In the genomic region with DNA sequence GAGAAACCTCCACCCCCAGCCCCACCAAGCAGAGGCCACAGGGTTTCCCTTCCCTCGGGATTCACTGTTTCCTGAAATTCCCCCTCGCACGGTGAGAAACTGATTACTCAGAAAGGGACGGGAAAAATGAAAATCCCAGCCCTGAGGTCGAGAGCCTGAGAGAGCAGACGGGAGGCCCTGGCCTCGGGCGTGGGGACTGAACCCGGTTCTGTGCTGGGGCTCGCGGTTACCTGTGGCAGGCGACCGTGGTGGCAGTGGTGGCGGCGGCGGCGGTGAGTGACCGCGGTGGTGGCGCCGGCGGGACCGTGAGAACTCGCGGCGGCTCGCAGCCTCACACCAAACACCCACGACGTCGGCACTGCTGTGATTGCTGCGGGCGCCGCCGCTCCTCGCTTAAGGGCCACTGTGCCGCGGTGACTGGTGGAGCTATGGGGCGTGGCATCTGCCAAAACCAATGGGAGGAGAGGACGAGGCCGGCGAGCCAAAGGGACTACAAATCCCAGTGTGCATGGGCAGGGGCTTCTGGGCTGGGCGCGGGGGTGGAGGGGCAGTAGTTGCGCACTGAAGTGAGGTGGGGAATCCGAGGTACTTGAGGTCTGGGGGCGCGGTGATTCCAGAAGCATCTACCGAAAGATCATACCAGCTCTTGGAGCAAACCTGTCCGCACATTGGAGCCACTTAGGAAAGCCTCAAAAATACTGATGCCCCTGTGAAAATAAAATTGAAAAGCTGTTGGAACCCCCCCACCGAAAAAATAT, we compare ENCODE assay signal across 2 cellular contexts.
TF ChIP-seq lines count a peak whose summit lies in the region.

A gene (minus strand): TSS at position 369 of the 758 bp plus-strand sequence. CDS start 15,841 bp downstream, outside the sequence.

TF ChIP-seq in HEK293, 187 proteins besides CTCF, POLR2A, EP300 and RAD21 (continued from another document and continues in another):
- TF ChIP-seq, protein P1, sequence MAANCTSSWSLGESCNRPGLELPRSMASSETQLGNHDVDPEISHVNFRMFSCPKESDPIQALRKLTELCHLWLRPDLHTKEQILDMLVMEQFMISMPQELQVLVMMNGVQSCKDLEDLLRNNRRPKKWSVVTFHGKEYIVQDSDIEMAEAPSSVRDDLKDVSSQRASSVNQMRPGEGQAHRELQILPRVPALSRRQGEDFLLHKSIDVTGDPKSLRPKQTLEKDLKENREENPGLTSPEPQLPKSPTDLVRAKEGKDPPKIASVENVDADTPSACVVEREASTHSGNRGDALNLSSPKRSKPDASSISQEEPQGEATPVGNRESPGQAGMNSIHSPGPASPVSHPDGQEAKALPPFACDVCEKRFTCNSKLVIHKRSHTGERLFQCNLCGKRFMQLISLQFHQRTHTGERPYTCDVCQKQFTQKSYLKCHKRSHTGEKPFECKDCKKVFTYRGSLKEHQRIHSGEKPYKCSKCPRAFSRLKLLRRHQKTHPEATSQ (tag by site-specific recombination; IDR thresholded peaks at IDR 0.05): no peak
- TF ChIP-seq ZNF223 (tag by site-specific recombination; IDR thresholded peaks at IDR 0.05): peak; percentile 82
- no peak for TF ChIP-seq WT1 (tag by site-specific recombination; IDR thresholded peaks at IDR 0.05)
- no peak for TF ChIP-seq ZNF621 (tag by site-specific recombination; IDR thresholded peaks at IDR 0.05)
- peak; percentile 83 for TF ChIP-seq EGR2 (tag by site-specific recombination; IDR thresholded peaks at IDR 0.05; ENCODE audit: low read depth)
- no peak for TF ChIP-seq HOXD13 (CRISPR knock-in tag; IDR thresholded peaks at IDR 0.05; ENCODE audit: borderline replicate concordance)
- TF ChIP-seq, protein P2, sequence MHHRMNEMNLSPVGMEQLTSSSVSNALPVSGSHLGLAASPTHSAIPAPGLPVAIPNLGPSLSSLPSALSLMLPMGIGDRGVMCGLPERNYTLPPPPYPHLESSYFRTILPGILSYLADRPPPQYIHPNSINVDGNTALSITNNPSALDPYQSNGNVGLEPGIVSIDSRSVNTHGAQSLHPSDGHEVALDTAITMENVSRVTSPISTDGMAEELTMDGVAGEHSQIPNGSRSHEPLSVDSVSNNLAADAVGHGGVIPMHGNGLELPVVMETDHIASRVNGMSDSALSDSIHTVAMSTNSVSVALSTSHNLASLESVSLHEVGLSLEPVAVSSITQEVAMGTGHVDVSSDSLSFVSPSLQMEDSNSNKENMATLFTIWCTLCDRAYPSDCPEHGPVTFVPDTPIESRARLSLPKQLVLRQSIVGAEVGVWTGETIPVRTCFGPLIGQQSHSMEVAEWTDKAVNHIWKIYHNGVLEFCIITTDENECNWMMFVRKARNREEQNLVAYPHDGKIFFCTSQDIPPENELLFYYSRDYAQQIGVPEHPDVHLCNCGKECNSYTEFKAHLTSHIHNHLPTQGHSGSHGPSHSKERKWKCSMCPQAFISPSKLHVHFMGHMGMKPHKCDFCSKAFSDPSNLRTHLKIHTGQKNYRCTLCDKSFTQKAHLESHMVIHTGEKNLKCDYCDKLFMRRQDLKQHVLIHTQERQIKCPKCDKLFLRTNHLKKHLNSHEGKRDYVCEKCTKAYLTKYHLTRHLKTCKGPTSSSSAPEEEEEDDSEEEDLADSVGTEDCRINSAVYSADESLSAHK (tag by site-specific recombination; IDR thresholded peaks at IDR 0.05): peak; percentile 12; the same call in 1 of the 2 replicates
- TF ChIP-seq ZFP69B (tag by site-specific recombination; IDR thresholded peaks at IDR 0.05): 0 out of 2 replicates have a peak, but pooled peaks have one; percentile 39
- TF ChIP-seq KLF8 (tag by site-specific recombination; IDR thresholded peaks at IDR 0.05): peak; percentile 92
- no peak for TF ChIP-seq ZNF426 (tag by site-specific recombination; IDR thresholded peaks at IDR 0.05)
- TF ChIP-seq, protein P3, sequence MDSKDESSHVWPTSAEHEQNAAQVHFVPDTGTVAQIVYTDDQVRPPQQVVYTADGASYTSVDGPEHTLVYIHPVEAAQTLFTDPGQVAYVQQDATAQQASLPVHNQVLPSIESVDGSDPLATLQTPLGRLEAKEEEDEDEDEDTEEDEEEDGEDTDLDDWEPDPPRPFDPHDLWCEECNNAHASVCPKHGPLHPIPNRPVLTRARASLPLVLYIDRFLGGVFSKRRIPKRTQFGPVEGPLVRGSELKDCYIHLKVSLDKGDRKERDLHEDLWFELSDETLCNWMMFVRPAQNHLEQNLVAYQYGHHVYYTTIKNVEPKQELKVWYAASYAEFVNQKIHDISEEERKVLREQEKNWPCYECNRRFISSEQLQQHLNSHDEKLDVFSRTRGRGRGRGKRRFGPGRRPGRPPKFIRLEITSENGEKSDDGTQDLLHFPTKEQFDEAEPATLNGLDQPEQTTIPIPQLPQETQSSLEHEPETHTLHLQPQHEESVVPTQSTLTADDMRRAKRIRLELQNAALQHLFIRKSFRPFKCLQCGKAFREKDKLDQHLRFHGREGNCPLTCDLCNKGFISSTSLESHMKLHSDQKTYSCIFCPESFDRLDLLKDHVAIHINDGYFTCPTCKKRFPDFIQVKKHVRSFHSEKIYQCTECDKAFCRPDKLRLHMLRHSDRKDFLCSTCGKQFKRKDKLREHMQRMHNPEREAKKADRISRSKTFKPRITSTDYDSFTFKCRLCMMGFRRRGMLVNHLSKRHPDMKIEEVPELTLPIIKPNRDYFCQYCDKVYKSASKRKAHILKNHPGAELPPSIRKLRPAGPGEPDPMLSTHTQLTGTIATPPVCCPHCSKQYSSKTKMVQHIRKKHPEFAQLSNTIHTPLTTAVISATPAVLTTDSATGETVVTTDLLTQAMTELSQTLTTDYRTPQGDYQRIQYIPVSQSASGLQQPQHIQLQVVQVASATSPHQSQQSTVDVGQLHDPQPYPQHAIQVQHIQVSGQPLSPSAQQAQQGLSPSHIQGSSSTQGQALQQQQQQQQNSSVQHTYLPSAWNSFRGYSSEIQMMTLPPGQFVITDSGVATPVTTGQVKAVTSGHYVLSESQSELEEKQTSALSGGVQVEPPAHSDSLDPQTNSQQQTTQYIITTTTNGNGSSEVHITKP (tag by site-specific recombination; IDR thresholded peaks at IDR 0.05): peak; percentile 100
- TF ChIP-seq ZNF600 (tag by site-specific recombination; IDR thresholded peaks at IDR 0.05): peak; percentile 64; the same call in 1 of the 2 replicates
- TF ChIP-seq SP2 (tag by site-specific recombination; IDR thresholded peaks at IDR 0.05): peak; percentile 90
- TF ChIP-seq, protein P4, sequence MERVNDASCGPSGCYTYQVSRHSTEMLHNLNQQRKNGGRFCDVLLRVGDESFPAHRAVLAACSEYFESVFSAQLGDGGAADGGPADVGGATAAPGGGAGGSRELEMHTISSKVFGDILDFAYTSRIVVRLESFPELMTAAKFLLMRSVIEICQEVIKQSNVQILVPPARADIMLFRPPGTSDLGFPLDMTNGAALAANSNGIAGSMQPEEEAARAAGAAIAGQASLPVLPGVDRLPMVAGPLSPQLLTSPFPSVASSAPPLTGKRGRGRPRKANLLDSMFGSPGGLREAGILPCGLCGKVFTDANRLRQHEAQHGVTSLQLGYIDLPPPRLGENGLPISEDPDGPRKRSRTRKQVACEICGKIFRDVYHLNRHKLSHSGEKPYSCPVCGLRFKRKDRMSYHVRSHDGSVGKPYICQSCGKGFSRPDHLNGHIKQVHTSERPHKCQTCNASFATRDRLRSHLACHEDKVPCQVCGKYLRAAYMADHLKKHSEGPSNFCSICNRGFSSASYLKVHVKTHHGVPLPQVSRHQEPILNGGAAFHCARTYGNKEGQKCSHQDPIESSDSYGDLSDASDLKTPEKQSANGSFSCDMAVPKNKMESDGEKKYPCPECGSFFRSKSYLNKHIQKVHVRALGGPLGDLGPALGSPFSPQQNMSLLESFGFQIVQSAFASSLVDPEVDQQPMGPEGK (tag by site-specific recombination; IDR thresholded peaks at IDR 0.05): peak; percentile 98
- peak; percentile 95 for TF ChIP-seq KLF10 (tag by site-specific recombination; IDR thresholded peaks at IDR 0.05)

TF ChIP-seq in K562, 482 proteins besides CTCF, POLR2A, EP300 and RAD21 (continued from another document):
- TF ChIP-seq RBFOX2 (IDR thresholded peaks at IDR 0.05; ENCODE audit: low read depth, low read length): peak; percentile 41; the same call in 1 of the 2 replicates
